ENCODE assay signal across 8 cellular contexts in genomic region chr20:38434770-38435554, GRCh38. TPM values are rescaled to one million over a fixed set of nuclear protein-coding genes. Genes with fewer than 3 reads are reported as not detected.
A peak's percentile ranks its signal among the peaks of the same experiment; 100 is the strongest.
DNase-seq lines count a peak whose midpoint lies in the region; ATAC-seq and TF ChIP-seq lines count a peak whose summit lies in the region.

SNHG17 (minus strand) TSS chr20:38435328.

- H3K36me3 ChIP-seq in HCT116 (ENCODE audit: control insufficient read depth in 1 of 2, insufficient read depth in 2 of 2, low read length in 2 of 2) (peaks cover 30 to 43% of the 10 kb centered on the region in 2 experiments), thymus (ENCODE audit: control insufficient read depth, insufficient read depth) (peaks cover 25% of the 10 kb centered on the region)

- peak; percentile 91 for DNase-seq in EL
- peak; percentile 87 for DNase-seq in HCT116 (ENCODE audit: low read depth, low spot score)
- DNase-seq in NCI-H1092 (lab: John Stamatoyannopoulos, UW), result peak; percentile 91
- peak; percentile 84 for DNase-seq in SKM-1 treated with dmso at 0.1 percent for 144 hours (lab: John Stamatoyannopoulos, UW; ENCODE audit: unreplicated experiment)
- peak; percentile 83 to 95 (median 91) for DNase-seq in head of caudate nucleus
- DNase-seq in osteocyte (ENCODE audit: extremely low spot score, unreplicated experiment), result peak; percentile 96

- no peaks in the 10 kb centered on the region for H3K9me3 ChIP-seq in HCT116 (ENCODE audit: control insufficient read depth in 1 of 2, insufficient read depth in 1 of 2, low read depth in 1 of 2, low read length in 2 of 2)
- H3K9me3 ChIP-seq in thymus (ENCODE audit: control insufficient read depth), result no peaks in the 10 kb centered on the region

- peak within 1 kb of the TSS; percentile 93 for H3K9ac ChIP-seq in HCT116 (ENCODE audit: low read length)

- peaks cover 52% of the 10 kb centered on the region for H3K79me2 ChIP-seq in HCT116 (ENCODE audit: insufficient read depth, low read length)

- H3K4me2 ChIP-seq in HCT116 (ENCODE audit: low read length), result peak within 1 kb of the TSS; percentile 79

- H3K27me3 Mint-ChIP-seq in activated naive CD8-positive, alpha-beta T cell, result no peaks in the 10 kb centered on the region
- peaks cover 6% of the 10 kb centered on the region for H3K27me3 Mint-ChIP-seq in osteocyte (ENCODE audit: unreplicated experiment)

- TF ChIP-seq RAD21 in HCT116 (IDR thresholded peaks at IDR 0.05; ENCODE audit: low read depth), result peak; percentile 50

- H3K4me3 Mint-ChIP-seq in activated naive CD8-positive, alpha-beta T cell, result peak within 1 kb of the TSS; percentile 95
- peak within 1 kb of the TSS; percentile 93 for H3K4me3 Mint-ChIP-seq in osteocyte (ENCODE audit: unreplicated experiment)

- intact Hi-C loops in HCT116 (cut with micrococcal nuclease), result loop anchor here (1.0 kb wide), 1 partner anchor 11 kb away; no protein-coding TSS in a partner anchor
- intact Hi-C loops in head of caudate nucleus (cut with DNase I), result no loop called here

- BruUV-seq in HCT116 (replicated peaks; lab: Mats Ljungman, UMichigan), result TSS peak; percentile 59

- peak; percentile 84 for ATAC-seq in HCT116

- peaks cover 21% of the 10 kb centered on the region for H3K36me3 Mint-ChIP-seq in activated naive CD8-positive, alpha-beta T cell
- H3K36me3 Mint-ChIP-seq in osteocyte (ENCODE audit: unreplicated experiment), result peaks cover 17% of the 10 kb centered on the region

- no peaks in the 10 kb centered on the region for H3K9me3 Mint-ChIP-seq in activated naive CD8-positive, alpha-beta T cell (ENCODE audit: low read depth)
- no peaks in the 10 kb centered on the region for H3K9me3 Mint-ChIP-seq in osteocyte (ENCODE audit: unreplicated experiment)

- peak within 1 kb of the TSS; percentile 98 for H2AFZ ChIP-seq in HCT116 (ENCODE audit: low read depth, low read length, poor library complexity, severe bottlenecking)

- H3K4me3 ChIP-seq in HCT116 (replicated peaks in 1 of 2; ENCODE audit: low read depth in 1 of 2, low read length in 2 of 2), result peak within 1 kb of the TSS; percentile 77 to 99
- peak within 1 kb of the TSS; percentile 56 for H3K4me3 ChIP-seq in thymus (ENCODE audit: low read length)

- H3K27ac Mint-ChIP-seq in activated naive CD8-positive, alpha-beta T cell, result peak within 1 kb of the TSS; percentile 98
- H3K27ac Mint-ChIP-seq in osteocyte (ENCODE audit: unreplicated experiment), result peak within 1 kb of the TSS; percentile 93

- RAD21 ChIA-PET in HCT116 (lab: Charles Lee; ENCODE audit: low non-redundant PET in 1 of 2, low total read pairs in 2 of 2, uncharacterized antibody in 2 of 2, unreplicated experiment in 2 of 2), result no interaction called here

- H3K27me3 ChIP-seq in HCT116 (ENCODE audit: insufficient read depth, low read length) (0 out of 2 replicates have a peak, but pooled peaks cover 3% of the 10 kb centered on the region), thymus (ENCODE audit: control insufficient read depth, insufficient read depth) (no peaks in the 10 kb centered on the region)

- H3K27ac ChIP-seq in HCT116 (ENCODE audit: low read depth, low read length) (peak within 1 kb of the TSS; percentile 85), thymus (ENCODE audit: low read depth) (peak within 1 kb of the TSS; percentile 73)

- POLR2A ChIA-PET in HCT116 (lab: Charles Lee), result interaction anchor here (0.7 to 2.1 kb wide), 6 partner anchors 9 to 38 kb away, joined by 3 to 27 read pairs (median 8); partner anchors contain the start of gene RALGAPB

- peak; percentile 91 for TF ChIP-seq POLR2A in HCT116 (IDR thresholded peaks at IDR 0.05; ENCODE audit: borderline replicate concordance, extremely low read depth, insufficient read depth, insufficient read length)

- no peaks in the 10 kb centered on the region for H3K9me2 ChIP-seq in HCT116 (ENCODE audit: insufficient read depth)

- CTCF ChIA-PET in HCT116 (lab: Charles Lee), result interaction anchor here (1.0 to 1.6 kb wide), 5 partner anchors 12 to 38 kb away, joined by 4 to 15 read pairs (median 5); partner anchors contain the start of gene RALGAPB

- peak; percentile 90 to 100 (median 99) for TF ChIP-seq CTCF in HCT116 (IDR thresholded peaks at IDR 0.05 in 2 of 3, conservative IDR thresholded peaks at IDR 0.05 in 1 of 3; ENCODE audit: borderline replicate concordance in 1 of 3, insufficient read depth in 1 of 3, low read depth in 2 of 3, low read length in 2 of 3)
- TF ChIP-seq CTCF in osteocyte (IDR thresholded peaks at IDR 0.05), result peak; percentile 99

- WGBS in thymus, result under 1% methylated on average over 65 of the region's 65 CpGs

- peaks cover 27% of the 10 kb centered on the region for H3K4me1 Mint-ChIP-seq in activated naive CD8-positive, alpha-beta T cell (ENCODE audit: low read depth)
- peaks cover 23% of the 10 kb centered on the region for H3K4me1 Mint-ChIP-seq in osteocyte (ENCODE audit: unreplicated experiment)

- H3K4me1 ChIP-seq in HCT116 (ENCODE audit: control insufficient read depth in 1 of 2, insufficient read depth in 2 of 2, low read length in 2 of 2) (peaks cover 5 to 17% of the 10 kb centered on the region in 2 experiments), thymus (ENCODE audit: control insufficient read depth, insufficient read depth, low read length) (no peaks in the 10 kb centered on the region)

- H4K20me1 ChIP-seq in HCT116 (ENCODE audit: insufficient read depth), result peaks cover 32% of the 10 kb centered on the region; the same call in 1 of the 2 replicates

TF ChIP-seq in HCT116, 20 proteins besides CTCF, POLR2A, EP300 and RAD21:
- TF ChIP-seq CBX3 (IDR thresholded peaks at IDR 0.05; ENCODE audit: low read depth) (peak; percentile 98), EZH2phosphoT487 (IDR thresholded peaks at IDR 0.05; ENCODE audit: borderline replicate concordance) (no peak), POLR2AphosphoS5 (IDR thresholded peaks at IDR 0.05; ENCODE audit: low read depth, low read length) (peak; percentile 97), MAX (IDR thresholded peaks at IDR 0.05) (peak; percentile 100), FOSL1 (IDR thresholded peaks at IDR 0.05; ENCODE audit: low read depth) (0 out of 2 replicates have a peak, but pooled peaks have one; percentile 16), TCF7L2 (IDR thresholded peaks at IDR 0.05; ENCODE audit: borderline replicate concordance, extremely low read depth, insufficient read depth, insufficient read length) (peak; percentile 74), SIN3A (IDR thresholded peaks at IDR 0.05; ENCODE audit: low read depth) (peak; percentile 98), SP1 (IDR thresholded peaks at IDR 0.05; ENCODE audit: low read depth) (peak; percentile 75; the same call in 1 of the 2 replicates), YY1 (IDR thresholded peaks at IDR 0.05; ENCODE audit: extremely low read depth, insufficient replicate concordance, low read depth, low read length) (peak; percentile 65), CEBPB (IDR thresholded peaks at IDR 0.05; ENCODE audit: low read depth) (no peak; the same call in 1 of the 2 replicates), ZFX (IDR thresholded peaks at IDR 0.05) (peak; percentile 66; the same call in 1 of the 2 replicates)

RNA-seq across cellular contexts. Expression of gene SNHG17, which starts in this region (rescaled TPM):
- 65.7 TPM for total RNA-seq in HCT116 (2021; ENCODE audit: unreplicated experiment)
- polyA plus RNA-seq in HCT116 (2012), result 57.7 and 62.4 TPM in 2 replicates
- total RNA-seq in osteocyte, result 29.6 and 30.9 TPM in 2 replicates
- polyA plus RNA-seq in thymus, result 36.0 TPM

Comparison
In these comparisons a context has a peak if more than half of its experiments do, and no peak if none do; other contexts are left out.
1. Peak in every context shown above with its lines: DNase-seq, ATAC-seq, H3K4me3 ChIP-seq and H3K27ac ChIP-seq.